ENCODE assay signal across 1 cellular context in genomic region chr2:113240150-113240914, GRCh38.
TF ChIP-seq lines count a peak whose summit lies in the region.

No MANE protein-coding gene starts in this region.

TF ChIP-seq in WTC11, 78 proteins besides CTCF, POLR2A, EP300 and RAD21 (continued from another document):
- TF ChIP-seq ZNF281 (CRISPR knock-in tag; IDR thresholded peaks at IDR 0.05) = no peak
- TF ChIP-seq HMGXB4 (CRISPR knock-in tag; IDR thresholded peaks at IDR 0.05) = no peak
